ENCODE assay signal across 18 cellular contexts in genomic region chr9:70465398-70465797, GRCh38. TPM values are rescaled to one million over a fixed set of nuclear protein-coding genes. Genes with fewer than 3 reads are reported as not detected.
A peak's percentile ranks its signal among the peaks of the same experiment; 100 is the strongest.
DNase-seq lines count a peak whose midpoint lies in the region; ATAC-seq, FAIRE-seq and TF ChIP-seq lines count a peak whose summit lies in the region.
"Had no signal": no experiment of that assay in that cellular context is flagged by ENCODE, and none has a peak within 500 bp of the region (broad histone marks: within the 10 kb centered on the region; RNA-seq: fewer than 3 reads in every experiment).

No MANE protein-coding gene starts in this region.

- no peak overlapping the region for H4K5ac ChIP-seq in H1 (ENCODE audit: insufficient read length, low read depth, low read length)

- no peaks in the 10 kb centered on the region for H3K36me3 Mint-ChIP-seq in activated naive CD4-positive, alpha-beta T cell treated with anti-CD3 and anti-CD28 coated beads, Interleukin-2, amount 50 U/mL, for 72 hours

- 62% methylated on average over 6 of the region's 6 CpGs; no CpG with 5 or more reads in 1 of the 2 experiments for WGBS in H1 (ENCODE audit: extremely low coverage in 1 of 2, insufficient coverage in 1 of 2, insufficient read length in 1 of 2, insufficient replicate concordance in 2 of 2, low coverage in 1 of 2, low lambda C conversion rate in 2 of 2, missing lambda C conversion rate in 1 of 2), 2 experiments

- no peak overlapping the region for H2BK15ac ChIP-seq in H1 (ENCODE audit: low read length)

- H3K9ac ChIP-seq in H1 (replicated peaks in 1 of 4; ENCODE audit: extremely low read depth in 1 of 4, low read depth in 3 of 4, low read length in 3 of 4), result no peak overlapping the region
- H3K9ac ChIP-seq: GM23248 had no signal

- no peak overlapping the region for H2AFZ ChIP-seq in OCI-LY7 (ENCODE audit: low read length)
- no peak overlapping the region for H2AFZ ChIP-seq in H1 (ENCODE audit: low read length)
- H2AFZ ChIP-seq: GM23248 had no signal

- POLR2A ChIA-PET in OCI-LY7 (lab: Charles Lee), result no interaction called here
- POLR2A ChIA-PET in H1 (lab: Charles Lee; ENCODE audit: partially characterized antibody), result no interaction called here

- no peaks in the 10 kb centered on the region for H3K23me2 ChIP-seq in H1 (ENCODE audit: low read depth, low read length)

- no peak for TF ChIP-seq POLR2A in H1 (IDR thresholded peaks at IDR 0.05; ENCODE audit: control extremely low read depth in 1 of 2, low read depth in 2 of 2, low read length in 2 of 2)

- no peak overlapping the region for H2BK120ac ChIP-seq in H1 (replicated peaks; ENCODE audit: low read depth, low read length)

- H4K91ac ChIP-seq in H1 (replicated peaks; ENCODE audit: insufficient read length, low read length), result no peak overlapping the region

- no peak overlapping the region for H2BK5ac ChIP-seq in H1 (ENCODE audit: low read depth, low read length)

- no peak overlapping the region for H3K4me2 ChIP-seq in OCI-LY7 (ENCODE audit: low read length)
- H3K4me2 ChIP-seq in H1 (ENCODE audit: insufficient read depth in 1 of 2, low read depth in 2 of 2, low read length in 2 of 2), result no peak overlapping the region

- H2AK5ac ChIP-seq in H1 (ENCODE audit: low read depth, low read length), result no peak overlapping the region

- H4K20me1 ChIP-seq in OCI-LY7 (ENCODE audit: insufficient read depth, low read length), result no peaks in the 10 kb centered on the region
- no peaks in the 10 kb centered on the region for H4K20me1 ChIP-seq in H1 (replicated peaks in 1 of 2; ENCODE audit: control insufficient read depth in 1 of 2, insufficient read depth in 2 of 2, low read length in 2 of 2)

- H3K9me3 ChIP-seq in OCI-LY7 (ENCODE audit: low read length) (no peaks in the 10 kb centered on the region), H1 (ENCODE audit: insufficient read depth in 2 of 2, low read depth in 1 of 2, low read length in 1 of 2) (no peaks in the 10 kb centered on the region)

- H3K79me1 ChIP-seq in H1 (ENCODE audit: low read depth, low read length), result no peaks in the 10 kb centered on the region

- H3K27ac ChIP-seq in OCI-LY7 (ENCODE audit: low read depth, low read length, poor library complexity, severe bottlenecking) (no peak overlapping the region), H1 (ENCODE audit: low read depth, low read length) (no peak overlapping the region)
- H3K27ac ChIP-seq: C4-2B, GM23248 had no signal

- intact Hi-C loops in OCI-LY7 (cut with micrococcal nuclease; ENCODE audit: unreplicated experiment), result no loop called here

- H3K36me3 ChIP-seq in OCI-LY7 (ENCODE audit: insufficient read depth, low read length), result no peaks in the 10 kb centered on the region
- H3K36me3 ChIP-seq in H1 (ENCODE audit: control insufficient read depth in 2 of 4, insufficient read depth in 4 of 4, low read length in 3 of 4), result no peaks in the 10 kb centered on the region

- TF ChIP-seq CTCF in GM12872 (IDR thresholded peaks at IDR 0.05; ENCODE audit: insufficient read depth, low read depth, low read length) (0 out of 3 replicates have a peak, but pooled peaks have one; percentile 15), OCI-LY7 (conservative IDR thresholded peaks at IDR 0.05; ENCODE audit: low read length) (peak; percentile 52; the same call in 1 of the 2 replicates), H1 (IDR thresholded peaks at IDR 0.05; ENCODE audit: control extremely low read depth in 1 of 3, insufficient read depth in 1 of 3, low read depth in 1 of 3, low read length in 3 of 3) (peak in 2 of 3 experiments; percentile 14 to 32; a peak in 2 of 4 replicates)

- no peak overlapping the region for H2BK12ac ChIP-seq in H1 (ENCODE audit: low read depth, low read length)

- H3K23ac ChIP-seq in H1 (ENCODE audit: insufficient read length), result no peak overlapping the region

- no peaks in the 10 kb centered on the region for H3K9me2 ChIP-seq in OCI-LY7 (ENCODE audit: insufficient read depth, low read length)

- no peaks in the 10 kb centered on the region for H3K27me3 ChIP-seq in H1 (replicated peaks in 1 of 4; ENCODE audit: control insufficient read depth in 3 of 4, extremely low read depth in 1 of 4, insufficient read depth in 3 of 4, low read length in 3 of 4)

- no peaks in the 10 kb centered on the region for H3K9me3 Mint-ChIP-seq in activated naive CD4-positive, alpha-beta T cell treated with anti-CD3 and anti-CD28 coated beads, Interleukin-2, amount 50 U/mL, for 72 hours

- H4K8ac ChIP-seq in H1 (ENCODE audit: extremely low read depth, insufficient read depth, low read length), result no peak overlapping the region

- CTCF ChIA-PET in OCI-LY7 (lab: Charles Lee; ENCODE audit: unreplicated experiment), result no interaction called here
- CTCF ChIA-PET in H1 (lab: Charles Lee; ENCODE audit: partially characterized antibody), result interaction anchor here (0.6 to 2.0 kb wide), 7 partner anchors 14 to 137 kb away, joined by 3 to 6 read pairs (median 4); no protein-coding TSS in a partner anchor

- no peak for TF ChIP-seq RAD21 in H1 (IDR thresholded peaks at IDR 0.05 in 1 of 2, conservative IDR thresholded peaks at IDR 0.05 in 1 of 2; ENCODE audit: low read depth in 2 of 2, low read length in 2 of 2)

- H3K79me2 ChIP-seq in OCI-LY7 (ENCODE audit: insufficient read depth, low read depth, low read length) (no peaks in the 10 kb centered on the region), H1 (ENCODE audit: control insufficient read depth in 1 of 2, insufficient read depth in 2 of 2, low read length in 2 of 2) (no peaks in the 10 kb centered on the region)

- H3K4me3 ChIP-seq in OCI-LY7 (ENCODE audit: low read depth, low read length, poor library complexity, severe bottlenecking) (no peak overlapping the region), H1 (ENCODE audit: extremely low read depth in 1 of 4, insufficient read depth in 2 of 4, low read depth in 3 of 4, low read length in 4 of 4) (no peak overlapping the region)
- H3K4me3 ChIP-seq: GM23248 had no signal

- peak overlapping the region; percentile 8 to 79 for H3K27ac Mint-ChIP-seq in activated naive CD4-positive, alpha-beta T cell treated with anti-CD3 and anti-CD28 coated beads, Interleukin-2, amount 50 U/mL, for 72 hours

- no peak overlapping the region for H3K4ac ChIP-seq in H1 (replicated peaks; ENCODE audit: insufficient read length, low read depth, low read length)

- TF ChIP-seq EP300 in H1 (IDR thresholded peaks at IDR 0.05; ENCODE audit: borderline replicate concordance in 1 of 2, low read depth in 2 of 2, low read length in 2 of 2), result no peak

- H3K14ac ChIP-seq in H1 (ENCODE audit: insufficient read length), result no peak overlapping the region

- H3K56ac ChIP-seq in H1 (replicated peaks; ENCODE audit: insufficient read length, low read depth, low read length), result no peak overlapping the region

- H3K4me1 ChIP-seq in OCI-LY7 (ENCODE audit: insufficient read depth, low read length, poor library complexity, severe bottlenecking) (no peaks in the 10 kb centered on the region), H1 (replicated peaks in 1 of 4; ENCODE audit: control insufficient read depth in 3 of 4, insufficient read depth in 4 of 4, low read length in 3 of 4) (peaks cover 0 to 2% (median 0%) of the 10 kb centered on the region in 4 experiments; a peak in 1 of 7 replicates)

- FAIRE-seq in H1 (lab: Jason Lieb, UNC), result no peak

- no peak for DNase-seq in activated naive CD4-positive, alpha-beta T cell treated with anti-CD3 and anti-CD28 coated beads, Interleukin-2, amount 50 U/mL, for 72 hours (ENCODE audit: low spot score in 2 of 2)
- no peak for DNase-seq in activated naive CD4-positive, alpha-beta T cell (lab: John Stamatoyannopoulos, UW)
- DNase-seq in OCI-LY7 (ENCODE audit: low spot score) (no peak), H1 (ENCODE audit: low read depth in 1 of 2, low spot score in 2 of 2) (no peak)
- DNase-seq: EL, GM23248, Karpas-422, MM.1S, NCI-H1105 treated with DMSO at 0.1 percent for 48 hours, NCI-H1694 treated with DMSO at 0.1 percent for 48 hours, NCI-H69, OCI-M1, SIG-M5 had no signal

- no peak overlapping the region for H3K18ac ChIP-seq in H1 (ENCODE audit: extremely low read depth, low read length)

- no TSS peak for BruUV-seq in OCI-LY7 (replicated peaks; lab: Mats Ljungman, UMichigan)

- no peak overlapping the region for H2BK20ac ChIP-seq in H1 (ENCODE audit: low read length)

- no peak for ATAC-seq in activated naive CD4-positive, alpha-beta T cell treated with anti-CD3 and anti-CD28 coated beads, Interleukin-2, amount 50 U/mL, for 72 hours
- ATAC-seq in SK-N-SH treated with all-trans-retinoic acid at 6 μM for 48 hours, result no peak
- ATAC-seq in GM18870 (IDR thresholded peaks at IDR 0.05; ENCODE audit: unreplicated experiment), result no peak
- no peak for ATAC-seq in GM18498 (IDR thresholded peaks at IDR 0.05; ENCODE audit: unreplicated experiment)

TF ChIP-seq in H1, 55 proteins besides CTCF, POLR2A, EP300 and RAD21:
- TF ChIP-seq RXRA (IDR thresholded peaks at IDR 0.05; ENCODE audit: insufficient read depth, low read depth, low read length), result no peak

TF ChIP-seq in SK-N-SH treated with all-trans-retinoic acid at 6 μM for 48 hours, 23 proteins besides CTCF, POLR2A, EP300 and RAD21:
- no peak for TF ChIP-seq TCF4 (CRISPR knock-in tag; IDR thresholded peaks at IDR 0.05; ENCODE audit: borderline replicate concordance)

RNA-seq across cellular contexts. Expression of gene KLF9, which starts 50.9 kb away (rescaled TPM):
- 10 to 100 TPM; 22.6 to 25.1 TPM for total RNA-seq in activated naive CD4-positive, alpha-beta T cell treated with anti-CD3 and anti-CD28 coated beads, Interleukin-2, amount 50 U/mL, for 72 hours
- 1.4 and 2.3 TPM in 2 replicates for total RNA-seq in OCI-LY7 (2014; rRNA removed; shearing (Covaris generic))
- 1.9 and 2.3 TPM in 2 replicates for total RNA-seq in OCI-LY7 (2022)
- total RNA-seq in H1 (2021; fragmentation: NEBNext Ultra II Directional; extraction: Animal tissue kit (Norgen Biotek cat#: 25700)), result 0.82 and 0.98 TPM in 2 replicates
- 0.47 TPM in 2 replicates for polyA plus RNA-seq in H1 (2011; rRNA removed)
- 0.71 TPM for polyA plus RNA-seq in H1 (2011; cell fraction: cytosol; rRNA removed)
- 0.47 TPM for polyA plus RNA-seq in H1 (2011; cell fraction: nucleus; rRNA removed)
- polyA plus RNA-seq in H1 (2012, experiment 1 of 2), result 0.39 to 0.98 TPM (median 0.61 TPM) in 4 replicates
- polyA plus RNA-seq in H1 (2012, experiment 2 of 2), result 0.03 TPM
- polyA plus RNA-seq in H1 (2013, experiment 1 of 2), result 0.49 TPM
- 0.55 TPM for polyA plus RNA-seq in H1 (2013, experiment 2 of 2)
- 0.66 and 0.76 TPM in 2 replicates for polyA minus RNA-seq in H1 (2011; rRNA and poly(A)+ RNA removed)
- polyA minus RNA-seq in H1 (2011; cell fraction: cytosol; rRNA and poly(A)+ RNA removed), result 0.95 TPM
- polyA minus RNA-seq in H1 (2011; cell fraction: nucleus; rRNA and poly(A)+ RNA removed), result 1.2 TPM

Comparison
In these comparisons a context has a peak if more than half of its experiments do, and no peak if none do; other contexts are left out.
1. RNA of gene KLF9, which starts 50.9 kb away (total RNA-seq): 22.6 to 25.1 TPM in activated naive CD4-positive, alpha-beta T cell treated with anti-CD3 and anti-CD28 coated beads, Interleukin-2, amount 50 U/mL, for 72 hours; 1.4 to 2.3 TPM in OCI-LY7 and 0.82 to 0.98 TPM in H1; every median in the first group is over 4 times any median in the second.
2. Peak in every context shown above with its lines, with median percentiles within 50 percentile points of each other: CTCF ChIP-seq.